In the genomic region with DNA sequence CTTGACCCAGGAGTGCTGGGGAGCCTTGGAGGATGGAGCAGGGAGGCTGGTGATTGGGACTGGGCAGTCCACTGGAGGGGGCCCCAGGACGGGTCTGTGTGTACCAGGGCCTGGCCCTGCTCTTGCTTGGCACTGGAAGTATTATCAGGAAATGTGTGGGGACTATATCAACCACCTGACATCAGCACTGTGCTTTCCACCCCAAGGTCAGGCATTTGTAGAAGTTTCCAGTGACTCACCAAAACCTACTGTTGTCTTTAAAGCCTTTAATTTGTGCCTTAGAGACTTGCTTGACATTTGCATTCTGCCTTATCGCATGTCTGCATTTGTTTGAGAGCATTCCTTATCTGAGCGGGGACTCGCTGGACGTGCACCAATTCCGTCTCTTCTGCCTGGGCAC, we compare ENCODE assay signal across 17 cellular contexts.
DNase-seq lines count a peak whose midpoint lies in the region; ATAC-seq, FAIRE-seq and TF ChIP-seq lines count a peak whose summit lies in the region.
"Had no signal": no experiment of that assay in that cellular context is flagged by ENCODE, and none has a peak within 500 bp of the region (broad histone marks: within the 10 kb centered on the region; RNA-seq: fewer than 3 reads in every experiment).

No MANE protein-coding gene starts in this region.

- no peaks in the 10 kb centered on the region for H3K27me3 ChIP-seq in heart left ventricle
- no peaks in the 10 kb centered on the region for H3K27me3 ChIP-seq in right atrium auricular region
- H3K27me3 ChIP-seq in astrocyte (ENCODE audit: insufficient read depth, low read length), result no peaks in the 10 kb centered on the region
- no peaks in the 10 kb centered on the region for H3K27me3 ChIP-seq in foreskin keratinocyte
- H3K27me3 ChIP-seq: SJSA1 had no signal

- no peak overlapping the region for H3K4me3 Mint-ChIP-seq in astrocyte (ENCODE audit: unreplicated experiment)
- H3K4me3 Mint-ChIP-seq in stimulated activated effector memory CD8-positive, alpha-beta T cell treated with anti-CD3 and anti-CD28 coated beads, Interleukin-12 subunit alpha, Interleukin-12 subunit beta, amount 100 ng/mL, for 72 hours, result no peak overlapping the region
- H3K4me3 Mint-ChIP-seq: activated CD8-positive, alpha-beta memory T cell treated with anti-CD3 and anti-CD28 coated beads, Interleukin-2, amount 10 ng/mL, durations not matched to agents 7 days and 5 days; activated naive CD4-positive, alpha-beta T cell treated with anti-CD3 and anti-CD28 coated beads, Interleukin-2, amount 10 ng/mL, durations not matched to agents 7 days and 5 days had no signal

- no peaks in the 10 kb centered on the region for H3K9me3 ChIP-seq in heart left ventricle
- no peaks in the 10 kb centered on the region for H3K9me3 ChIP-seq in right atrium auricular region
- no peaks in the 10 kb centered on the region for H3K9me3 ChIP-seq in astrocyte (ENCODE audit: insufficient read depth, low read depth, low read length)
- H3K9me3 ChIP-seq: Caco-2, esophagus muscularis mucosa, SJSA1 had no signal

- 49 to 80% (median 69%) methylated on average over 6 of the region's 6 CpGs for WGBS in heart left ventricle, 4 donors

- H3K4me1 ChIP-seq in heart left ventricle (no peaks in the 10 kb centered on the region), right atrium auricular region (no peaks in the 10 kb centered on the region), astrocyte (ENCODE audit: insufficient read depth, low read length) (peaks cover 22% of the 10 kb centered on the region), foreskin keratinocyte (no peaks in the 10 kb centered on the region)
- H3K4me1 ChIP-seq: Caco-2, esophagus muscularis mucosa had no signal

- peak in 1 of 12 donors; percentile 3 for TF ChIP-seq CTCF in heart left ventricle (IDR thresholded peaks at IDR 0.05)
- TF ChIP-seq CTCF in right atrium auricular region (IDR thresholded peaks at IDR 0.05), result no peak
- no peak for TF ChIP-seq CTCF in astrocyte (IDR thresholded peaks at IDR 0.05; ENCODE audit: insufficient read depth, low read depth, low read length)
- TF ChIP-seq CTCF in foreskin keratinocyte (conservative IDR thresholded peaks at IDR 0.05), result no peak
- peak; percentile 41 for TF ChIP-seq CTCF in retinal pigment epithelial cell (conservative IDR thresholded peaks at IDR 0.05; ENCODE audit: low read depth, low read length)

- peak overlapping the region; percentile 47 for H3K4me2 ChIP-seq in astrocyte (ENCODE audit: low read length)

- H3K36me3 ChIP-seq in heart left ventricle (no peaks in the 10 kb centered on the region), right atrium auricular region (no peaks in the 10 kb centered on the region), astrocyte (ENCODE audit: insufficient read depth, low read length) (no peaks in the 10 kb centered on the region)
- H3K36me3 ChIP-seq: esophagus muscularis mucosa, SJSA1 had no signal

- no peaks in the 10 kb centered on the region for H3K36me3 Mint-ChIP-seq in astrocyte (ENCODE audit: low read depth, unreplicated experiment)
- no peaks in the 10 kb centered on the region for H3K36me3 Mint-ChIP-seq in stimulated activated effector memory CD8-positive, alpha-beta T cell treated with anti-CD3 and anti-CD28 coated beads, Interleukin-12 subunit alpha, Interleukin-12 subunit beta, amount 100 ng/mL, for 72 hours
- H3K36me3 Mint-ChIP-seq: activated CD8-positive, alpha-beta memory T cell treated with anti-CD3 and anti-CD28 coated beads, Interleukin-2, amount 10 ng/mL, durations not matched to agents 7 days and 5 days; activated naive CD4-positive, alpha-beta T cell treated with anti-CD3 and anti-CD28 coated beads, Interleukin-2, amount 10 ng/mL, durations not matched to agents 7 days and 5 days had no signal

- H3K4me1 Mint-ChIP-seq in astrocyte (ENCODE audit: low read depth, unreplicated experiment), result peaks cover 15% of the 10 kb centered on the region
- H3K4me1 Mint-ChIP-seq in stimulated activated effector memory CD8-positive, alpha-beta T cell treated with anti-CD3 and anti-CD28 coated beads, Interleukin-12 subunit alpha, Interleukin-12 subunit beta, amount 100 ng/mL, for 72 hours, result no peaks in the 10 kb centered on the region
- H3K4me1 Mint-ChIP-seq: activated CD8-positive, alpha-beta memory T cell treated with anti-CD3 and anti-CD28 coated beads, Interleukin-2, amount 10 ng/mL, durations not matched to agents 7 days and 5 days; activated naive CD4-positive, alpha-beta T cell treated with anti-CD3 and anti-CD28 coated beads, Interleukin-2, amount 10 ng/mL, durations not matched to agents 7 days and 5 days had no signal

- DNase-seq in heart left ventricle (peak in 1 of 5 donors; percentile 43), right atrium auricular region (ENCODE audit: low spot score) (no peak), astrocyte (ENCODE audit: low read depth) (peak; percentile 67), foreskin keratinocyte (peak in 1 of 2 donors; percentile 49), retinal pigment epithelial cell (ENCODE audit: low read depth) (peak; percentile 49), NCI-H82 (lab: John Stamatoyannopoulos, UW) (no peak)
- no peak for DNase-seq in stimulated activated effector memory CD8-positive, alpha-beta T cell treated with anti-CD3 and anti-CD28 coated beads, Interleukin-12 subunit alpha, Interleukin-12 subunit beta, amount 100 ng/mL, for 72 hours (ENCODE audit: low spot score in 2 of 2)
- no peak for DNase-seq in activated effector memory CD4-positive, alpha-beta T cell treated with Interleukin-2 at 50 U/mL for 16 hours
- DNase-seq: activated CD8-positive, alpha-beta memory T cell treated with anti-CD3 and anti-CD28 coated beads, Interleukin-2, amount 10 ng/mL, durations not matched to agents 7 days and 5 days; activated naive CD4-positive, alpha-beta T cell treated with anti-CD3 and anti-CD28 coated beads, Interleukin-2, amount 10 ng/mL, durations not matched to agents 7 days and 5 days; Karpas-422; NCI-H1694; NCI-H524 had no signal

- no peak overlapping the region for H2AFZ ChIP-seq in astrocyte (ENCODE audit: low read depth, low read length)

- intact Hi-C loops in heart left ventricle (cut with DNase I), result no loop called here

- peak overlapping the region; percentile 36 for H3K9ac ChIP-seq in astrocyte (ENCODE audit: low read length)

- FAIRE-seq in astrocyte (lab: Jason Lieb, UNC), result no peak

- no peak overlapping the region for H3K27ac Mint-ChIP-seq in astrocyte (ENCODE audit: unreplicated experiment)
- H3K27ac Mint-ChIP-seq in stimulated activated effector memory CD8-positive, alpha-beta T cell treated with anti-CD3 and anti-CD28 coated beads, Interleukin-12 subunit alpha, Interleukin-12 subunit beta, amount 100 ng/mL, for 72 hours, result no peak overlapping the region
- H3K27ac Mint-ChIP-seq: activated CD8-positive, alpha-beta memory T cell treated with anti-CD3 and anti-CD28 coated beads, Interleukin-2, amount 10 ng/mL, durations not matched to agents 7 days and 5 days; activated naive CD4-positive, alpha-beta T cell treated with anti-CD3 and anti-CD28 coated beads, Interleukin-2, amount 10 ng/mL, durations not matched to agents 7 days and 5 days had no signal

- no peak overlapping the region for H3K4me3 ChIP-seq in heart left ventricle
- no peak overlapping the region for H3K4me3 ChIP-seq in right atrium auricular region
- no peak overlapping the region for H3K4me3 ChIP-seq in astrocyte (ENCODE audit: insufficient read depth, low read depth, low read length)
- no peak overlapping the region for H3K4me3 ChIP-seq in retinal pigment epithelial cell (ENCODE audit: low read length)
- H3K4me3 ChIP-seq: coronary artery, esophagus muscularis mucosa, SJSA1 had no signal

- no peaks in the 10 kb centered on the region for H4K20me1 ChIP-seq in astrocyte (ENCODE audit: insufficient read depth, low read length)

- no peaks in the 10 kb centered on the region for H3K79me2 ChIP-seq in astrocyte (ENCODE audit: insufficient read depth, low read length)

- H3K27me3 Mint-ChIP-seq in astrocyte (ENCODE audit: low read depth, unreplicated experiment), result peaks cover 28% of the 10 kb centered on the region
- H3K27me3 Mint-ChIP-seq: activated CD8-positive, alpha-beta memory T cell treated with anti-CD3 and anti-CD28 coated beads, Interleukin-2, amount 10 ng/mL, durations not matched to agents 7 days and 5 days; activated naive CD4-positive, alpha-beta T cell treated with anti-CD3 and anti-CD28 coated beads, Interleukin-2, amount 10 ng/mL, durations not matched to agents 7 days and 5 days had no signal

- peaks cover under 1% of the 10 kb centered on the region for H3K9me3 Mint-ChIP-seq in astrocyte (ENCODE audit: unreplicated experiment)
- H3K9me3 Mint-ChIP-seq in stimulated activated effector memory CD8-positive, alpha-beta T cell treated with anti-CD3 and anti-CD28 coated beads, Interleukin-12 subunit alpha, Interleukin-12 subunit beta, amount 100 ng/mL, for 72 hours, result no peaks in the 10 kb centered on the region

- peak in 3 of 4 donors; percentile 65 to 81 (median 73) for ATAC-seq in heart left ventricle
- ATAC-seq in foreskin keratinocyte, result peak; percentile 15
- no peak for ATAC-seq in stimulated activated effector memory CD8-positive, alpha-beta T cell treated with anti-CD3 and anti-CD28 coated beads, Interleukin-12 subunit alpha, Interleukin-12 subunit beta, amount 100 ng/mL, for 72 hours
- ATAC-seq: activated CD8-positive, alpha-beta memory T cell treated with anti-CD3 and anti-CD28 coated beads, Interleukin-2, amount 10 ng/mL, durations not matched to agents 7 days and 5 days had no signal

- TF ChIP-seq POLR2A in heart left ventricle (IDR thresholded peaks at IDR 0.05), result no peak

- H3K27ac ChIP-seq in heart left ventricle (no peak overlapping the region), right atrium auricular region (no peak overlapping the region), astrocyte (ENCODE audit: low read depth, low read length) (peak overlapping the region; percentile 36), foreskin keratinocyte (no peak overlapping the region)
- H3K27ac ChIP-seq: coronary artery, esophagus muscularis mucosa, SJSA1 had no signal

Comparison
In these comparisons a context has a peak if more than half of its experiments do, and no peak if none do; other contexts are left out.
1. DNase-seq: peak in astrocyte (single experiment) and retinal pigment epithelial cell (single experiment); none in right atrium auricular region (single experiment), stimulated activated effector memory CD8-positive, alpha-beta T cell treated with anti-CD3 and anti-CD28 coated beads, Interleukin-12 subunit alpha, Interleukin-12 subunit beta, amount 100 ng/mL, for 72 hours (0 of 2), activated effector memory CD4-positive, alpha-beta T cell treated with Interleukin-2 at 50 U/mL for 16 hours (single experiment) and NCI-H82 (single experiment).